8 cellular contexts compared by ENCODE assay signal in the genomic region with DNA sequence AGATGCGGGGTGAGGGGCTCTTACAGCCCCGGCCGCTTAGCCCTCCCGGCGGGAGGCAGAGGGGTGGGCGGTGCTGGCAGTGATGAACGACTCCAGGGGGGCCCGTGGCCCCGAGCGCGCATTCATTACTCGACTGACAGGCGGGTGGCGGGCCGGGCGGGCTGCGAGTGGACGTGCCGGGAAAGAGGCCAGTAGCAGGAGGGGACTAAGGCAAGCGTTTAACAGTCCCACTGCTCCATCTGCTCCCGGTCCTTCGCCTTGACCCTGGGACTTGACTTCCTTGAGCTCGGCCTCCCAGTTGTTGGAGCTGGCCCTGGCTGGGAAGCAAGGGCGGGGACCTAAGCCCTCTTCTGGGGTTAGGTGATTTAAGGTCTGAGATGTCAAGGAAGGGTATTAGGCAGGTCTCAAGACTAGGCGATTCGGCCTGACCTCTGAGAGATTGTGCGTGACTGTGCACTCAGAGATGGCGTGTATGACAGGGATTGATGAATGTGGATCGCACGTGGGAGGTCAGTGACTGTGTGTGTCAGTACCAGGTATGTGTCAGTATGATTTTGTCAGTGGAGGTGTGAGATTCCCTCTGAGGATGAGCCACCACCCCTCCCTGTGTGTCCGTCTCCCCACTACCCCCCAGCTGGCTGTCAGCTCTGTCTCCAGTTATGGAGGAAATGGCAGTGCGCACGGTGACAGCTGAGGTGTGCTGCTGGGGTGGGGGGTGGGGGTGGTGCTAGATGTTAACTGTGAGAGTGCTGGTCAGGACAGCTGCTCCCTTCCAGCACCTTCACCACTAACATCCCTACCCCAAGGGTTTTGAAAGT. TPM values are rescaled to one million over a fixed set of nuclear protein-coding genes. Genes with fewer than 3 reads are reported as not detected.
DNase-seq lines count a peak whose midpoint lies in the region; ATAC-seq and TF ChIP-seq lines count a peak whose summit lies in the region.

No MANE protein-coding gene starts in this region.

- H3K4me3 ChIP-seq in right cardiac atrium (ENCODE audit: low read length) (peak overlapping the region; percentile 24), mucosa of descending colon (no peak overlapping the region)

- no peak overlapping the region for H3K27ac ChIP-seq in right cardiac atrium (ENCODE audit: low read length)

- no peak for TF ChIP-seq CTCF in mucosa of descending colon (IDR thresholded peaks at IDR 0.05)

- H3K9me3 ChIP-seq in right cardiac atrium (ENCODE audit: control insufficient read depth, low read length) (no peaks in the 10 kb centered on the region), mucosa of descending colon (no peaks in the 10 kb centered on the region)

- no peak for ATAC-seq in right cardiac atrium
- no peak for ATAC-seq in HG03280 (IDR thresholded peaks at IDR 0.05; ENCODE audit: unreplicated experiment)
- no peak for ATAC-seq in mucosa of descending colon

- intact Hi-C loops in right cardiac atrium (cut with DNase I) (loop anchor here in 2 of 4 donors (5.0 kb wide), 2 partner anchors 51 to 56 kb away; no protein-coding TSS in a partner anchor), mucosa of descending colon (cut with DNase I, micrococcal nuclease) (loop anchor here in 1 of 2 donors (10.0 kb wide), 1 partner anchor 58 kb away; no protein-coding TSS in a partner anchor)

- H3K4me1 ChIP-seq in right cardiac atrium (ENCODE audit: control insufficient read depth, insufficient read depth, low read length) (peaks cover 5% of the 10 kb centered on the region), mucosa of descending colon (ENCODE audit: low read depth) (peaks cover 55% of the 10 kb centered on the region)

- WGBS in right cardiac atrium = 5% methylated on average over 33 of the region's 33 CpGs

- peak; percentile 54 to 57 for DNase-seq in activated CD4-positive, alpha-beta T cell treated with anti-CD3 and anti-CD28 coated beads for 4 hours
- DNase-seq in activated CD4-positive, alpha-beta T cell treated with anti-CD3 and anti-CD28 coated beads for 1 hour = no peak
- peak; percentile 47 for DNase-seq in activated T-cell treated with anti-CD3 and anti-CD28 coated beads for 48 hours (ENCODE audit: low read depth)
- peak in 2 of 3 donors; percentile 67 to 73 for DNase-seq in right cardiac atrium
- peak; percentile 55 for DNase-seq in stimulated activated CD4-positive, alpha-beta T cell treated with anti-CD3 and anti-CD28 coated beads, Interleukin-4, amount 100 ng/mL, for 1 hour
- DNase-seq in mucosa of gallbladder (ENCODE audit: low spot score) = no peak
- DNase-seq in mucosa of descending colon = no peak

- H3K36me3 ChIP-seq in mucosa of descending colon (ENCODE audit: low read depth) = no peaks in the 10 kb centered on the region

- H3K27me3 ChIP-seq in right cardiac atrium (ENCODE audit: control insufficient read depth, insufficient read depth) = no peaks in the 10 kb centered on the region

RNA-seq across cellular contexts. Expression of gene DNAJC22, which starts 3.6 kb away (rescaled TPM):
- total RNA-seq in right cardiac atrium (under 1 TPM; 0.24 to 0.86 (median 0.44) TPM), mucosa of gallbladder (73.7 TPM), mucosa of descending colon (10 to 100 TPM in 2 of 3 donors, 1 to 10 TPM in 1; 6.7 to 45.7 (median 37.0) TPM)
- polyA plus RNA-seq in right cardiac atrium = 0.09 TPM

RNA-seq across cellular contexts. Expression of gene C1QL4, which starts 6.1 kb away (rescaled TPM):
- total RNA-seq in right cardiac atrium (not detected), mucosa of gallbladder (0.12 TPM), mucosa of descending colon (not detected)
- not detected for polyA plus RNA-seq in right cardiac atrium

RNA-seq across cellular contexts. Expression of gene TROAP, which starts 20.1 kb away (rescaled TPM):
- 1 to 10 TPM in 1 of 4 donors, under 1 TPM in 2, not detected in 1; 0.65 to 1.7 (median 0.93) TPM for total RNA-seq in right cardiac atrium
- polyA plus RNA-seq in right cardiac atrium = 0.25 TPM
- total RNA-seq in mucosa of gallbladder = 2.0 TPM
- total RNA-seq in mucosa of descending colon = 10 to 100 TPM in 1 of 3 donors, 1 to 10 TPM in 2; 4.4 to 18.8 (median 5.8) TPM

RNA-seq across cellular contexts. Expression of gene SPATS2, which starts 24.1 kb away (rescaled TPM):
- 10 to 100 TPM in 1 of 4 donors, 1 to 10 TPM in 3; 8.4 to 10.3 (median 9.1) TPM for total RNA-seq in right cardiac atrium
- 5.5 TPM for polyA plus RNA-seq in right cardiac atrium
- total RNA-seq in mucosa of gallbladder = 32.1 TPM
- total RNA-seq in mucosa of descending colon = 10 to 100 TPM; 15.0 to 19.8 (median 18.3) TPM

RNA-seq across cellular contexts. Expression of gene PRPH, which starts 48.2 kb away (rescaled TPM):
- total RNA-seq in right cardiac atrium = 1 to 10 TPM in 1 of 4 donors, under 1 TPM in 3; 0.57 to 1.8 (median 0.94) TPM
- polyA plus RNA-seq in right cardiac atrium = 2.0 TPM
- total RNA-seq in mucosa of gallbladder = 6.3 TPM
- total RNA-seq in mucosa of descending colon = 10 to 100 TPM in 1 of 3 donors, 1 to 10 TPM in 2; 5.1 to 69.5 (median 8.6) TPM

Comparison
In these comparisons a context has a peak if more than half of its experiments do, and no peak if none do; other contexts are left out.
1. DNase-seq: peak in activated CD4-positive, alpha-beta T cell treated with anti-CD3 and anti-CD28 coated beads for 4 hours (2 of 2), activated T-cell treated with anti-CD3 and anti-CD28 coated beads for 48 hours (single experiment), right cardiac atrium (2 of 3) and stimulated activated CD4-positive, alpha-beta T cell treated with anti-CD3 and anti-CD28 coated beads, Interleukin-4, amount 100 ng/mL, for 1 hour (single experiment); none in activated CD4-positive, alpha-beta T cell treated with anti-CD3 and anti-CD28 coated beads for 1 hour (single experiment), mucosa of gallbladder (single experiment) and mucosa of descending colon (0 of 3).
2. RNA of gene DNAJC22, which starts 3.6 kb away (total RNA-seq): 73.7 TPM in mucosa of gallbladder (single experiment) and 6.7 to 45.7 TPM in mucosa of descending colon; 0.24 to 0.86 TPM in right cardiac atrium; every median in the first group is over 4 times any median in the second.